In the genomic region with DNA sequence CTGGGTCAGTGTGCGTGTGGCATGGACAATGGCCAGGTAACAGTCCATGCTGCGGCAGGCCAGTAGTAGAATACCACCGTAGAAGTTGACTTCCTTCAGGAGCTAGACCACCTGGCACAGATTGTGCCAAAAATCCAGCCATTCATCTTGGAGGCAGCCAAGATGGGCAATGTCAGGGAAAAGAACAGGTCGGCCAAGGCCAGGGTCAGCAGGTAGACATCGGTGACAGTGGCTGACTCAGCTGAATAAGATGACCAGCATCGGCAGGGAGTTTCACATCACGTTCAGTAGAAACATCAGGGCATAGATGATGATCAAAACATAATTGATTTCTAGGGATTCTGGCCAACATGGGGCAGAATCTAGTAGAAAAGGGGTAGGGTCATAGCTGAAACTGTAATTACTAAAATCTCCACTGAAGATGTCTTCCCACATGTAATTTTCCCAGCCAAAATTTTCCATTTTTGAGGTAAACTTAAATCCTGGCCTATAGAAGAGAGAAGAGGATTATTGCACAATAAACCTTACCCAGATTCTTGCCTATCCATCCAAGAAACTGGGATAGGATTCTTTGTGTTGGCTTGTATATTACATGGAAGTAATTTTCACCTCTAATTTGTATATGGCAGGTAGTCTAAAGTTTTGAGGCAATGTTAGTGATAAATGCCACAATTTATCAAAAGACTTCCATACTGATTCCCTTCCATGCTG, we compare ENCODE assay signal across 20 cellular contexts. TPM values are rescaled to one million over a fixed set of nuclear protein-coding genes. Genes with fewer than 3 reads are reported as not detected.
"Had no signal": no experiment of that assay in that cellular context is flagged by ENCODE, and none has a peak within 500 bp of the region (broad histone marks: within the 10 kb centered on the region; RNA-seq: fewer than 3 reads in every experiment).

No MANE protein-coding gene starts in this region.

- H3K4me1 ChIP-seq: SJSA1 had no signal

- FAIRE-seq: RCC 7860 had no signal

- DNase-seq: Kasumi-1, MM.1S, NCI-H1092 treated with DMSO at 0.1 percent for 48 hours, NCI-H1436, NCI-H187, NCI-H2029 treated with DMSO at 0.1 percent for 48 hours, NCI-H2171 treated with DMSO at 0.1 percent for 48 hours, NCI-H345, NCI-H446 treated with DMSO at 0.1 percent for 48 hours, NCI-H510A treated with DMSO at 0.1 percent for 48 hours, NCI-H526, Right ventricle myocardium superior, RPMI8226, SIG-M5 had no signal

- H3K9ac ChIP-seq: KMS-11 had no signal

- H3K9me3 ChIP-seq: SJSA1 had no signal

- H3K36me3 ChIP-seq: SJSA1 had no signal

- H3K27ac ChIP-seq: HL-60, KMS-11, SJSA1, SK-N-MC had no signal

- H3K4me2 ChIP-seq: KMS-11 had no signal

- H3K4me3 ChIP-seq: SJSA1, SK-N-MC had no signal

RNA-seq across cellular contexts. Expression of a gene that starts 7.9 kb away (rescaled TPM):
- total RNA-seq: M059J, Right ventricle myocardium superior, SJSA1 had no signal
